ENCODE assay signal across 8 cellular contexts in the genomic region with DNA sequence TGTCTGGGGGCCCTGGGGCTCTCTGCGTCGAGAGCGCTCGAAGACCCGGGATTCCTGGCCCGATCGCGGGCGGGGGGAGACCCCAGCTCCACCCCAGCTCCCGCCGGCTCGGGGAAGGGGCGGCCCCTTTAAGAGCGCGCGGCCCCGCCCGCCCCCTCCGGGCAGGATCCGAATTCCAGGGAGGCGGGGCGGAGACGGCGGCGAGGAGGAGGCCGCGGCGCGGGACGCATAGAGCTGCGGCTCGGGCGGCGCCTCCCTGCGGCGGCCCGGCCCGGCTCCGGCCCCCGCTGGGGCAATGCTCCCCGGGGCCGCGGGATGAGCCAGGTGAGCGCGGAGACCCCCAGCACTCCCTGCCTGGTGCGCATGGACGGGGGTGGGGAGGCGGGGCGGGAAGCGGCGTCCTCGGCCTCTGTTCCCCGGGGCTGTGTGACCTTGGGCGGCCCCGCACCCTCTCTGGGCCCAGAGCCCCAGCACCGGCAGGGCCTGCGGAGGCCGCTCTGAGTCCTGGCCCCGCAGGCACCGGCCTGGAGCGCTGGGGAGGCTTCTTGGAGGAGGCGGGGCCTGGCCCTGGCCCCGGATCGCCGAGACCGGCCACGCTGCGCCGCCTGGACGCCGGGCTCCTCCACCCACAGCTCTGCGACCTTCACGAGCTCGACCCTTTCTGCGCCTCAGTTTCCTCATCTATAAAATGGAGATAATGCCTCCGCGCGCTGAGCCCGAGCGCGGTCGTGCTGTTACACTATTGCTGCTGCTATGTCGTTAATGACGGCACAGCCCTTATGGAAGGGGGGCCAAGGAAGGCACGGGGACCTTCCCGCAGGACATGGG. TPM values are rescaled to one million over a fixed set of nuclear protein-coding genes. Genes with fewer than 3 reads are reported as not detected.
DNase-seq lines count a peak whose midpoint lies in the region; ATAC-seq and TF ChIP-seq lines count a peak whose summit lies in the region.

No MANE protein-coding gene starts in this region.

- H3K27ac ChIP-seq in A673 (ENCODE audit: low read depth, low read length, poor library complexity, severe bottlenecking) (peak overlapping the region; percentile 83), uterus (peak overlapping the region; percentile 78 to 80)

- intact Hi-C loops in A673 (cut with micrococcal nuclease; ENCODE audit: unreplicated experiment), result no loop called here
- intact Hi-C loops in uterus (cut with DNase I; ENCODE audit: low total_unique reads), result no loop called here

- BruUV-seq in A673 (replicated peaks; lab: Mats Ljungman, UMichigan), result no TSS peak

- peak in 1 of 2 donors; percentile 65 for TF ChIP-seq POLR2A in uterus (IDR thresholded peaks at IDR 0.05)

- H3K27me3 ChIP-seq in A673 (replicated peaks; ENCODE audit: insufficient read depth, low read depth, low read length, poor library complexity) (no peaks in the 10 kb centered on the region), uterus (no peaks in the 10 kb centered on the region)

- H3K4me3 Mint-ChIP-seq in activated T-cell treated with anti-CD3 and anti-CD28 coated beads, Interleukin-2, amount 50 U/mL, for 24 hours, result peak overlapping the region; percentile 69
- peak overlapping the region; percentile 69 to 88 (median 82) for H3K4me3 Mint-ChIP-seq in naive B cell

- TF ChIP-seq CTCF in A673 (conservative IDR thresholded peaks at IDR 0.05; ENCODE audit: low read depth, low read length) (no peak), fibroblast of villous mesenchyme (IDR thresholded peaks at IDR 0.05; ENCODE audit: insufficient read depth, low read depth, low read length) (no peak), uterus (IDR thresholded peaks at IDR 0.05) (peak in 3 of 4 experiments; percentile 27 to 40 (median 28))

- peaks cover 24% of the 10 kb centered on the region for H3K4me1 Mint-ChIP-seq in activated T-cell treated with anti-CD3 and anti-CD28 coated beads, Interleukin-2, amount 50 U/mL, for 24 hours (ENCODE audit: low read depth)
- H3K4me1 Mint-ChIP-seq in naive B cell, result peaks cover 18 to 31% (median 26%) of the 10 kb centered on the region in 3 donors

- ATAC-seq in naive B cell (ENCODE audit: low read depth in 2 of 2), result peak; percentile 13 to 27

- no peak overlapping the region for H3K27ac Mint-ChIP-seq in activated T-cell treated with anti-CD3 and anti-CD28 coated beads, Interleukin-2, amount 50 U/mL, for 24 hours
- no peak overlapping the region for H3K27ac Mint-ChIP-seq in naive B cell

- H3K4me3 ChIP-seq in A673 (ENCODE audit: low read depth, low read length, poor library complexity, severe bottlenecking) (peak overlapping the region; percentile 60), GM08714 (ENCODE audit: low read length) (peak overlapping the region; percentile 10; the same call in 1 of the 2 replicates), fibroblast of villous mesenchyme (ENCODE audit: low read depth, low read length) (peak overlapping the region; percentile 81), uterus (peak overlapping the region; percentile 77 to 87)

- POLR2A ChIA-PET in A673 (lab: Charles Lee; ENCODE audit: low non-redundant PET), result interaction anchor here (0.6 kb wide), 1 partner anchor 849 kb away, joined by 7 read pairs; no protein-coding TSS in a partner anchor

- CTCF ChIA-PET in A673 (lab: Charles Lee), result interaction anchor here (0.7 kb wide), 1 partner anchor 10 kb away, joined by 4 read pairs; no protein-coding TSS in a partner anchor

- no peaks in the 10 kb centered on the region for H3K9me3 Mint-ChIP-seq in activated T-cell treated with anti-CD3 and anti-CD28 coated beads, Interleukin-2, amount 50 U/mL, for 24 hours
- no peaks in the 10 kb centered on the region for H3K9me3 Mint-ChIP-seq in naive B cell

- H3K36me3 ChIP-seq in A673 (ENCODE audit: insufficient read depth, low read length, poor library complexity, severe bottlenecking), result no peaks in the 10 kb centered on the region
- H3K36me3 ChIP-seq in uterus, result no peaks in the 10 kb centered on the region

- H3K36me3 Mint-ChIP-seq in activated T-cell treated with anti-CD3 and anti-CD28 coated beads, Interleukin-2, amount 50 U/mL, for 24 hours (ENCODE audit: low read depth), result no peaks in the 10 kb centered on the region
- H3K36me3 Mint-ChIP-seq in naive B cell, result no peaks in the 10 kb centered on the region

- H3K4me1 ChIP-seq in A673 (ENCODE audit: insufficient read depth, low read length, poor library complexity, severe bottlenecking), result peaks cover 23% of the 10 kb centered on the region
- peaks cover 7 to 27% of the 10 kb centered on the region in 2 donors for H3K4me1 ChIP-seq in uterus

- peak; percentile 91 for DNase-seq in A673 (ENCODE audit: low spot score)
- DNase-seq in NCI-H2227 treated with DMSO at 0.1 percent for 48 hours (lab: John Stamatoyannopoulos, UW), result peak; percentile 33
- DNase-seq in activated T-cell treated with anti-CD3 and anti-CD28 coated beads, Interleukin-2, amount 50 U/mL, for 24 hours, result no peak
- DNase-seq in fibroblast of villous mesenchyme (ENCODE audit: low read depth), result peak; percentile 78
- DNase-seq in naive B cell, result no peak
- DNase-seq in uterus, result peak; percentile 78 to 80
- no peak for DNase-seq in NK-92 (lab: John Stamatoyannopoulos, UW; ENCODE audit: unreplicated experiment)

- H3K27me3 Mint-ChIP-seq in activated T-cell treated with anti-CD3 and anti-CD28 coated beads, Interleukin-2, amount 50 U/mL, for 24 hours, result peaks cover 38% of the 10 kb centered on the region
- H3K27me3 Mint-ChIP-seq in naive B cell, result peaks cover 9 to 61% (median 36%) of the 10 kb centered on the region in 3 donors

- no peaks in the 10 kb centered on the region for H3K9me3 ChIP-seq in A673 (ENCODE audit: low read depth, low read length, poor library complexity, severe bottlenecking)
- no peaks in the 10 kb centered on the region for H3K9me3 ChIP-seq in uterus

RNA-seq across cellular contexts. Expression of gene GAS2L1, which starts 0.6 kb away (rescaled TPM):
- total RNA-seq in A673 (2021) (22.7 TPM in 2 replicates), fibroblast of villous mesenchyme (16.4 and 18.4 TPM in 2 replicates), uterus (10 to 100 TPM in 2 of 4 donors, 1 to 10 TPM in 2; 2.4 to 29.6 (median 11.9) TPM)
- 1 to 10 TPM in 3 of 6 donors, under 1 TPM in 2, not detected in 1; 0.39 to 1.2 (median 1.0) TPM for polyA plus RNA-seq in naive B cell (ENCODE audit: low read depth in 6 of 6)

RNA-seq across cellular contexts. Expression of gene RASL10A, which starts 8.5 kb away (rescaled TPM):
- total RNA-seq in A673 (2021) (0.68 TPM in 1 of 2 replicates, not detected in the other), fibroblast of villous mesenchyme (0.86 TPM in 1 of 2 replicates, not detected in the other), uterus (1 to 10 TPM in 1 of 4 donors, under 1 TPM in 2, not detected in 1; 0.35 to 3.2 (median 0.79) TPM)
- polyA plus RNA-seq in naive B cell (ENCODE audit: low read depth in 6 of 6), result not detected

RNA-seq across cellular contexts. Expression of gene EWSR1, which starts 39.0 kb away (rescaled TPM):
- total RNA-seq in A673 (2021), result 348 and 358 TPM in 2 replicates
- 159 and 207 TPM in 2 replicates for total RNA-seq in fibroblast of villous mesenchyme
- polyA plus RNA-seq in naive B cell (ENCODE audit: low read depth in 6 of 6), result 100 to 1,000 TPM; 175 to 252 (median 194) TPM
- total RNA-seq in uterus, result 100 to 1,000 TPM; 120 to 221 (median 137) TPM

RNA-seq across cellular contexts. Expression of gene RHBDD3, which starts 39.3 kb away (rescaled TPM):
- total RNA-seq in A673 (2021), result 77.7 and 84.0 TPM in 2 replicates
- total RNA-seq in fibroblast of villous mesenchyme, result 22.9 and 24.5 TPM in 2 replicates
- polyA plus RNA-seq in naive B cell (ENCODE audit: low read depth in 6 of 6), result 1 to 10 TPM in 4 of 6 donors, under 1 TPM in 1, not detected in 1; 0.72 to 4.2 (median 2.9) TPM
- total RNA-seq in uterus, result 10 to 100 TPM in 3 of 4 donors, 1 to 10 TPM in 1; 6.5 to 46.6 (median 26.1) TPM

Comparison
In these comparisons a context has a peak if more than half of its experiments do, and no peak if none do; other contexts are left out.
1. DNase-seq: peak in A673 (single experiment), NCI-H2227 treated with DMSO at 0.1 percent for 48 hours (single experiment), fibroblast of villous mesenchyme (single experiment) and uterus (2 of 2); none in activated T-cell treated with anti-CD3 and anti-CD28 coated beads, Interleukin-2, amount 50 U/mL, for 24 hours (single experiment), naive B cell (single experiment) and NK-92 (single experiment).
2. H3K4me3 ChIP-seq: peak in every context shown above with its lines; median percentile 82 in uterus; 81 in fibroblast of villous mesenchyme; 60 in A673; 10 in GM08714.
3. CTCF ChIP-seq: peak in uterus (3 of 4); none in A673 (single experiment) and fibroblast of villous mesenchyme (single experiment).